27 cellular contexts compared by ENCODE assay signal in genomic region chr12:41254546-41254945, GRCh38.
"Had no signal": no experiment of that assay in that cellular context is flagged by ENCODE, and none has a peak within 500 bp of the region (broad histone marks: within the 10 kb centered on the region; RNA-seq: fewer than 3 reads in every experiment).

No MANE protein-coding gene starts in this region.

- H3K27ac ChIP-seq: body of pancreas, gastroesophageal sphincter, left lung, neutrophil, ovary, prostate gland, right atrium auricular region, suprapubic skin, tibial nerve had no signal

- H3K27ac Mint-ChIP-seq: activated CD4-positive, alpha-beta memory T cell treated with anti-CD3 and anti-CD28 coated beads for 36 hours; activated naive CD4-positive, alpha-beta T cell treated with anti-CD3 and anti-CD28 coated beads for 36 hours; activated naive CD8-positive, alpha-beta T cell treated with anti-CD3 and anti-CD28 coated beads, Interleukin-2, amount 10 ng/mL, durations not matched to agents 7 days and 5 days; dendritic cell treated with granulocyte-macrophage colony-stimulating factor and Interleukin-4, amounts not matched to agents 40 ng/mL and 50 ng/mL, for 4 days; memory B cell; nephron; stimulated activated effector memory CD8-positive, alpha-beta T cell treated with anti-CD3 and anti-CD28 coated beads, Interleukin-12 subunit alpha, Interleukin-12 subunit beta, amount 100 ng/mL, for 72 hours; stimulated activated naive CD8-positive, alpha-beta T cell treated with anti-CD3 and anti-CD28 coated beads, Interleukin-15, amount 100 ng/mL, for 72 hours; T-helper 17 cell had no signal

- H3K9me3 ChIP-seq: body of pancreas, gastroesophageal sphincter, left lung, neutrophil, ovary, prostate gland, right atrium auricular region, suprapubic skin, tibial nerve had no signal

- H3K27me3 ChIP-seq: body of pancreas, gastroesophageal sphincter, left lung, neutrophil, ovary, right atrium auricular region, suprapubic skin, tibial nerve had no signal

- DNase-seq: activated CD4-positive, alpha-beta memory T cell treated with anti-CD3 and anti-CD28 coated beads for 36 hours; activated CD4-positive, alpha-beta T cell treated with anti-CD3 and anti-CD28 coated beads for 48 hours; activated effector memory CD4-positive, alpha-beta T cell treated with Interleukin-2 at 50 U/mL for 16 hours; activated naive CD4-positive, alpha-beta T cell treated with anti-CD3 and anti-CD28 coated beads for 36 hours; activated naive CD8-positive, alpha-beta T cell treated with anti-CD3 and anti-CD28 coated beads, Interleukin-2, amount 10 ng/mL, durations not matched to agents 7 days and 5 days; activated T-cell treated with anti-CD3 and anti-CD28 coated beads, Interleukin-2, amount 50 U/mL, for 48 hours; body of pancreas; effector CD4-positive, alpha-beta T cell; head of caudate nucleus; hypothalamus; kidney; left lung; ovary; stimulated activated CD4-positive, alpha-beta T cell treated with anti-CD3 and anti-CD28 coated beads, Interleukin-12 subunit alpha, Interleukin-12 subunit beta, amount 100 ng/mL, for 4 hours; stimulated activated naive CD8-positive, alpha-beta T cell treated with anti-CD3 and anti-CD28 coated beads, Interleukin-15, amount 100 ng/mL, for 72 hours; SW 1271; T-helper 17 cell had no signal

- ATAC-seq: body of pancreas; gastroesophageal sphincter; left lung; stimulated activated effector memory CD8-positive, alpha-beta T cell treated with anti-CD3 and anti-CD28 coated beads, Interleukin-12 subunit alpha, Interleukin-12 subunit beta, amount 100 ng/mL, for 72 hours; stimulated activated naive CD8-positive, alpha-beta T cell treated with anti-CD3 and anti-CD28 coated beads, Interleukin-15, amount 100 ng/mL, for 72 hours; T-helper 17 cell had no signal

- H3K4me1 Mint-ChIP-seq: activated naive CD8-positive, alpha-beta T cell treated with anti-CD3 and anti-CD28 coated beads, Interleukin-2, amount 10 ng/mL, durations not matched to agents 7 days and 5 days; memory B cell; nephron; stimulated activated effector memory CD8-positive, alpha-beta T cell treated with anti-CD3 and anti-CD28 coated beads, Interleukin-12 subunit alpha, Interleukin-12 subunit beta, amount 100 ng/mL, for 72 hours; stimulated activated naive CD8-positive, alpha-beta T cell treated with anti-CD3 and anti-CD28 coated beads, Interleukin-15, amount 100 ng/mL, for 72 hours; T-helper 17 cell had no signal

- H3K4me3 Mint-ChIP-seq: activated CD4-positive, alpha-beta memory T cell treated with anti-CD3 and anti-CD28 coated beads for 36 hours; activated naive CD4-positive, alpha-beta T cell treated with anti-CD3 and anti-CD28 coated beads for 36 hours; activated naive CD8-positive, alpha-beta T cell treated with anti-CD3 and anti-CD28 coated beads, Interleukin-2, amount 10 ng/mL, durations not matched to agents 7 days and 5 days; dendritic cell treated with granulocyte-macrophage colony-stimulating factor and Interleukin-4, amounts not matched to agents 40 ng/mL and 50 ng/mL, for 4 days; memory B cell; nephron; stimulated activated effector memory CD8-positive, alpha-beta T cell treated with anti-CD3 and anti-CD28 coated beads, Interleukin-12 subunit alpha, Interleukin-12 subunit beta, amount 100 ng/mL, for 72 hours; stimulated activated naive CD8-positive, alpha-beta T cell treated with anti-CD3 and anti-CD28 coated beads, Interleukin-15, amount 100 ng/mL, for 72 hours; T-helper 17 cell had no signal

- H3K36me3 ChIP-seq: gastroesophageal sphincter, left lung, neutrophil, ovary, prostate gland, right atrium auricular region, suprapubic skin, tibial nerve had no signal

- H3K4me3 ChIP-seq: body of pancreas, gastroesophageal sphincter, left lung, ovary, prostate gland, right atrium auricular region, suprapubic skin, tibial nerve had no signal

- H3K4me1 ChIP-seq: body of pancreas, left lung, prostate gland, right atrium auricular region had no signal

- H3K9me3 Mint-ChIP-seq: activated CD4-positive, alpha-beta memory T cell treated with anti-CD3 and anti-CD28 coated beads for 36 hours; activated naive CD8-positive, alpha-beta T cell treated with anti-CD3 and anti-CD28 coated beads, Interleukin-2, amount 10 ng/mL, durations not matched to agents 7 days and 5 days; dendritic cell treated with granulocyte-macrophage colony-stimulating factor and Interleukin-4, amounts not matched to agents 40 ng/mL and 50 ng/mL, for 4 days; memory B cell; nephron; stimulated activated effector memory CD8-positive, alpha-beta T cell treated with anti-CD3 and anti-CD28 coated beads, Interleukin-12 subunit alpha, Interleukin-12 subunit beta, amount 100 ng/mL, for 72 hours; stimulated activated naive CD8-positive, alpha-beta T cell treated with anti-CD3 and anti-CD28 coated beads, Interleukin-15, amount 100 ng/mL, for 72 hours had no signal

- H3K36me3 Mint-ChIP-seq: activated CD4-positive, alpha-beta memory T cell treated with anti-CD3 and anti-CD28 coated beads for 36 hours; activated naive CD8-positive, alpha-beta T cell treated with anti-CD3 and anti-CD28 coated beads, Interleukin-2, amount 10 ng/mL, durations not matched to agents 7 days and 5 days; memory B cell; stimulated activated effector memory CD8-positive, alpha-beta T cell treated with anti-CD3 and anti-CD28 coated beads, Interleukin-12 subunit alpha, Interleukin-12 subunit beta, amount 100 ng/mL, for 72 hours had no signal

- H3K27me3 Mint-ChIP-seq: activated CD4-positive, alpha-beta memory T cell treated with anti-CD3 and anti-CD28 coated beads for 36 hours; activated naive CD8-positive, alpha-beta T cell treated with anti-CD3 and anti-CD28 coated beads, Interleukin-2, amount 10 ng/mL, durations not matched to agents 7 days and 5 days; dendritic cell treated with granulocyte-macrophage colony-stimulating factor and Interleukin-4, amounts not matched to agents 40 ng/mL and 50 ng/mL, for 4 days; memory B cell; stimulated activated naive CD8-positive, alpha-beta T cell treated with anti-CD3 and anti-CD28 coated beads, Interleukin-15, amount 100 ng/mL, for 72 hours had no signal
